1 cellular context compared by ENCODE assay signal in the genomic region with DNA sequence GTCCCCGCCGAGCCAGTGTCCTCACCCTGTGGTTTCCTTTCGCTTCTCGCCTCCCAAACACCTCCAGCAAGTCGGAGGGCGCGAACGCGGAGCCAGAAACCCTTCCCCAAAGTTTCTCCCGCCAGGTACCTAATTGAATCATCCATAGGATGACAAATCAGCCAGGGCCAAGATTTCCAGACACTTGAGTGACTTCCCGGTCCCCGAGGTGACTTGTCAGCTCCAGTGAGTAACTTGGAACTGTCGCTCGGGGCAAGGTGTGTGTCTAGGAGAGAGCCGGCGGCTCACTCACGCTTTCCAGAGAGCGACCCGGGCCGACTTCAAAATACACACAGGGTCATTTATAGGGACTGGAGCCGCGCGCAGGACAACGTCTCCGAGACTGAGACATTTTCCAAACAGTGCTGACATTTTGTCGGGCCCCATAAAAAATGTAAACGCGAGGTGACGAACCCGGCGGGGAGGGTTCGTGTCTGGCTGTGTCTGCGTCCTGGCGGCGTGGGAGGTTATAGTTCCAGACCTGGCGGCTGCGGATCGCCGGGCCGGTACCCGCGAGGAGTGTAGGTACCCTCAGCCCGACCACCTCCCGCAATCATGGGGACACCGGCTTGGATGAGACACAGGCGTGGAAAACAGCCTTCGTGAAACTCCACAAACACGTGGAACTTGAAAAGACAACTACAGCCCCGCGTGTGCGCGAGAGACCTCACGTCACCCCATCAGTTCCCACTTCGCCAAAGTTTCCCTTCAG.
TF ChIP-seq lines count a peak whose summit lies in the region.

No MANE protein-coding gene starts in this region.

TF ChIP-seq in HEK293, 187 proteins besides CTCF, POLR2A, EP300 and RAD21 (continued from another document):
- TF ChIP-seq, protein P1, sequence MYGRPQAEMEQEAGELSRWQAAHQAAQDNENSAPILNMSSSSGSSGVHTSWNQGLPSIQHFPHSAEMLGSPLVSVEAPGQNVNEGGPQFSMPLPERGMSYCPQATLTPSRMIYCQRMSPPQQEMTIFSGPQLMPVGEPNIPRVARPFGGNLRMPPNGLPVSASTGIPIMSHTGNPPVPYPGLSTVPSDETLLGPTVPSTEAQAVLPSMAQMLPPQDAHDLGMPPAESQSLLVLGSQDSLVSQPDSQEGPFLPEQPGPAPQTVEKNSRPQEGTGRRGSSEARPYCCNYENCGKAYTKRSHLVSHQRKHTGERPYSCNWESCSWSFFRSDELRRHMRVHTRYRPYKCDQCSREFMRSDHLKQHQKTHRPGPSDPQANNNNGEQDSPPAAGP (tag by site-specific recombination; IDR thresholded peaks at IDR 0.05): no peak
- TF ChIP-seq, protein P2, sequence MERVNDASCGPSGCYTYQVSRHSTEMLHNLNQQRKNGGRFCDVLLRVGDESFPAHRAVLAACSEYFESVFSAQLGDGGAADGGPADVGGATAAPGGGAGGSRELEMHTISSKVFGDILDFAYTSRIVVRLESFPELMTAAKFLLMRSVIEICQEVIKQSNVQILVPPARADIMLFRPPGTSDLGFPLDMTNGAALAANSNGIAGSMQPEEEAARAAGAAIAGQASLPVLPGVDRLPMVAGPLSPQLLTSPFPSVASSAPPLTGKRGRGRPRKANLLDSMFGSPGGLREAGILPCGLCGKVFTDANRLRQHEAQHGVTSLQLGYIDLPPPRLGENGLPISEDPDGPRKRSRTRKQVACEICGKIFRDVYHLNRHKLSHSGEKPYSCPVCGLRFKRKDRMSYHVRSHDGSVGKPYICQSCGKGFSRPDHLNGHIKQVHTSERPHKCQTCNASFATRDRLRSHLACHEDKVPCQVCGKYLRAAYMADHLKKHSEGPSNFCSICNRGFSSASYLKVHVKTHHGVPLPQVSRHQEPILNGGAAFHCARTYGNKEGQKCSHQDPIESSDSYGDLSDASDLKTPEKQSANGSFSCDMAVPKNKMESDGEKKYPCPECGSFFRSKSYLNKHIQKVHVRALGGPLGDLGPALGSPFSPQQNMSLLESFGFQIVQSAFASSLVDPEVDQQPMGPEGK (tag by site-specific recombination; IDR thresholded peaks at IDR 0.05): no peak
- no peak for TF ChIP-seq ZNF248 (tag by site-specific recombination; IDR thresholded peaks at IDR 0.05)
- TF ChIP-seq ZNF473 (tag by site-specific recombination; IDR thresholded peaks at IDR 0.05): no peak
- no peak for TF ChIP-seq ZNF24 (tag by site-specific recombination; IDR thresholded peaks at IDR 0.05)
- TF ChIP-seq EGR2 (tag by site-specific recombination; IDR thresholded peaks at IDR 0.05; ENCODE audit: low read depth): no peak
- no peak for TF ChIP-seq ZNF76 (tag by site-specific recombination; IDR thresholded peaks at IDR 0.05; ENCODE audit: borderline replicate concordance, low read depth)
- no peak for TF ChIP-seq OSR2 (tag by site-specific recombination; IDR thresholded peaks at IDR 0.05)
- TF ChIP-seq SCRT2 (tag by site-specific recombination; IDR thresholded peaks at IDR 0.05): no peak
- TF ChIP-seq ZFP41 (tag by site-specific recombination; IDR thresholded peaks at IDR 0.05; ENCODE audit: borderline replicate concordance): no peak
- TF ChIP-seq, protein P3, sequence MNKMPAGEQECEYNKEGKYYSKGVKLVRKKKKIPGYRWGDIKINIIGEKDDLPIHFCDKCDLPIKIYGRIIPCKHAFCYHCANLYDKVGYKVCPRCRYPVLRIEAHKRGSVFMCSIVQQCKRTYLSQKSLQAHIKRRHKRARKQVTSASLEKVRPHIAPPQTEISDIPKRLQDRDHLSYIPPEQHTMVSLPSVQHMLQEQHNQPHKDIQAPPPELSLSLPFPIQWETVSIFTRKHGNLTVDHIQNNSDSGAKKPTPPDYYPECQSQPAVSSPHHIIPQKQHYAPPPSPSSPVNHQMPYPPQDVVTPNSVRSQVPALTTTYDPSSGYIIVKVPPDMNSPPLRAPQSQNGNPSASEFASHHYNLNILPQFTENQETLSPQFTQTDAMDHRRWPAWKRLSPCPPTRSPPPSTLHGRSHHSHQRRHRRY (tag by site-specific recombination; IDR thresholded peaks at IDR 0.05): no peak
- TF ChIP-seq, protein P4, sequence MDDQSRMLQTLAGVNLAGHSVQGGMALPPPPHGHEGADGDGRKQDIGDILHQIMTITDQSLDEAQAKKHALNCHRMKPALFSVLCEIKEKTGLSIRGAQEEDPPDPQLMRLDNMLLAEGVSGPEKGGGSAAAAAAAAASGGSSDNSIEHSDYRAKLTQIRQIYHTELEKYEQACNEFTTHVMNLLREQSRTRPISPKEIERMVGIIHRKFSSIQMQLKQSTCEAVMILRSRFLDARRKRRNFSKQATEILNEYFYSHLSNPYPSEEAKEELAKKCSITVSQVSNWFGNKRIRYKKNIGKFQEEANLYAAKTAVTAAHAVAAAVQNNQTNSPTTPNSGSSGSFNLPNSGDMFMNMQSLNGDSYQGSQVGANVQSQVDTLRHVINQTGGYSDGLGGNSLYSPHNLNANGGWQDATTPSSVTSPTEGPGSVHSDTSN (CRISPR knock-in tag; IDR thresholded peaks at IDR 0.05): no peak
- TF ChIP-seq, protein P5, sequence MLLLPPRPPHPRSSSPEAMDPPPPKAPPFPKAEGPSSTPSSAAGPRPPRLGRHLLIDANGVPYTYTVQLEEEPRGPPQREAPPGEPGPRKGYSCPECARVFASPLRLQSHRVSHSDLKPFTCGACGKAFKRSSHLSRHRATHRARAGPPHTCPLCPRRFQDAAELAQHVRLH (tag by site-specific recombination; IDR thresholded peaks at IDR 0.05): no peak
- 0 out of 2 replicates have a peak, but pooled peaks have one; percentile 5 for TF ChIP-seq MEIS1 (CRISPR knock-in tag; IDR thresholded peaks at IDR 0.05; ENCODE audit: borderline replicate concordance)
- TF ChIP-seq ZNF335 (tag by site-specific recombination; conservative IDR thresholded peaks at IDR 0.05): peak; percentile 60; the same call in 1 of the 2 replicates
- TF ChIP-seq, protein P6, sequence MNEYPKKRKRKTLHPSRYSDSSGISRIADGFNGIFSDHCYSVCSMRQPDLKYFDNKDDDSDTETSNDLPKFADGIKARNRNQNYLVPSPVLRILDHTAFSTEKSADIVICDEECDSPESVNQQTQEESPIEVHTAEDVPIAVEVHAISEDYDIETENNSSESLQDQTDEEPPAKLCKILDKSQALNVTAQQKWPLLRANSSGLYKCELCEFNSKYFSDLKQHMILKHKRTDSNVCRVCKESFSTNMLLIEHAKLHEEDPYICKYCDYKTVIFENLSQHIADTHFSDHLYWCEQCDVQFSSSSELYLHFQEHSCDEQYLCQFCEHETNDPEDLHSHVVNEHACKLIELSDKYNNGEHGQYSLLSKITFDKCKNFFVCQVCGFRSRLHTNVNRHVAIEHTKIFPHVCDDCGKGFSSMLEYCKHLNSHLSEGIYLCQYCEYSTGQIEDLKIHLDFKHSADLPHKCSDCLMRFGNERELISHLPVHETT (tag by site-specific recombination; IDR thresholded peaks at IDR 0.05): no peak
- TF ChIP-seq, protein P7, sequence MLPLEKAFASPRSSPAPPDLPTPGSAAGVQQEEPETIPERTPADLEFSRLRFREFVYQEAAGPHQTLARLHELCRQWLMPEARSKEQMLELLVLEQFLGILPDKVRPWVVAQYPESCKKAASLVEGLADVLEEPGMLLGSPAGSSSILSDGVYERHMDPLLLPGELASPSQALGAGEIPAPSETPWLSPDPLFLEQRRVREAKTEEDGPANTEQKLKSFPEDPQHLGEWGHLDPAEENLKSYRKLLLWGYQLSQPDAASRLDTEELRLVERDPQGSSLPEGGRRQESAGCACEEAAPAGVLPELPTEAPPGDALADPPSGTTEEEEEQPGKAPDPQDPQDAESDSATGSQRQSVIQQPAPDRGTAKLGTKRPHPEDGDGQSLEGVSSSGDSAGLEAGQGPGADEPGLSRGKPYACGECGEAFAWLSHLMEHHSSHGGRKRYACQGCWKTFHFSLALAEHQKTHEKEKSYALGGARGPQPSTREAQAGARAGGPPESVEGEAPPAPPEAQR (tag by site-specific recombination; IDR thresholded peaks at IDR 0.05): no peak
- TF ChIP-seq ZNF426 (tag by site-specific recombination; IDR thresholded peaks at IDR 0.05): no peak
- TF ChIP-seq ZNF560 (tag by site-specific recombination; IDR thresholded peaks at IDR 0.05; ENCODE audit: borderline replicate concordance): no peak
- TF ChIP-seq YY2 (tag by site-specific recombination; IDR thresholded peaks at IDR 0.05): no peak
- no peak for TF ChIP-seq MYNN (tag by site-specific recombination; IDR thresholded peaks at IDR 0.05; ENCODE audit: borderline replicate concordance)
- TF ChIP-seq ZNF600 (tag by site-specific recombination; IDR thresholded peaks at IDR 0.05): no peak
- no peak for TF ChIP-seq ZNF610 (tag by site-specific recombination; IDR thresholded peaks at IDR 0.05; ENCODE audit: borderline replicate concordance)
- TF ChIP-seq ZNF624 (tag by site-specific recombination; IDR thresholded peaks at IDR 0.05): no peak
- 0 out of 2 replicates have a peak, but pooled peaks have one; percentile 14 for TF ChIP-seq ZEB2 (tag by site-specific recombination; IDR thresholded peaks at IDR 0.05)
- TF ChIP-seq OVOL3 (tag by site-specific recombination; IDR thresholded peaks at IDR 0.05): no peak
- no peak for TF ChIP-seq ZNF23 (tag by site-specific recombination; IDR thresholded peaks at IDR 0.05; ENCODE audit: borderline replicate concordance)
- TF ChIP-seq ZNF544 (tag by site-specific recombination; IDR thresholded peaks at IDR 0.05): no peak
- TF ChIP-seq, protein P8, sequence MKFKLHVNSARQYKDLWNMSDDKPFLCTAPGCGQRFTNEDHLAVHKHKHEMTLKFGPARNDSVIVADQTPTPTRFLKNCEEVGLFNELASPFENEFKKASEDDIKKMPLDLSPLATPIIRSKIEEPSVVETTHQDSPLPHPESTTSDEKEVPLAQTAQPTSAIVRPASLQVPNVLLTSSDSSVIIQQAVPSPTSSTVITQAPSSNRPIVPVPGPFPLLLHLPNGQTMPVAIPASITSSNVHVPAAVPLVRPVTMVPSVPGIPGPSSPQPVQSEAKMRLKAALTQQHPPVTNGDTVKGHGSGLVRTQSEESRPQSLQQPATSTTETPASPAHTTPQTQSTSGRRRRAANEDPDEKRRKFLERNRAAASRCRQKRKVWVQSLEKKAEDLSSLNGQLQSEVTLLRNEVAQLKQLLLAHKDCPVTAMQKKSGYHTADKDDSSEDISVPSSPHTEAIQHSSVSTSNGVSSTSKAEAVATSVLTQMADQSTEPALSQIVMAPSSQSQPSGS (tag by site-specific recombination; IDR thresholded peaks at IDR 0.05; ENCODE audit: low read depth): no peak
- no peak for TF ChIP-seq ZNF292 (tag by site-specific recombination; IDR thresholded peaks at IDR 0.05; ENCODE audit: borderline replicate concordance, low read depth)
- 0 out of 2 replicates have a peak, but pooled peaks have one; percentile 7 for TF ChIP-seq ZNF561 (tag by site-specific recombination; IDR thresholded peaks at IDR 0.05; ENCODE audit: borderline replicate concordance)
- TF ChIP-seq ZNF112 (tag by site-specific recombination; IDR thresholded peaks at IDR 0.05): no peak
- no peak for TF ChIP-seq ZNF391 (tag by site-specific recombination; IDR thresholded peaks at IDR 0.05; ENCODE audit: borderline replicate concordance, low read depth)
- no peak for TF ChIP-seq ZNF530 (tag by site-specific recombination; IDR thresholded peaks at IDR 0.05; ENCODE audit: low read depth)
